Comparison of ENCODE assay signal across 29 cellular contexts in genomic region chr17:78886954-78887353, GRCh38. TPM values are rescaled to one million over a fixed set of nuclear protein-coding genes. Genes with fewer than 3 reads are reported as not detected.
DNase-seq lines count a peak whose midpoint lies in the region; ATAC-seq and TF ChIP-seq lines count a peak whose summit lies in the region.
"Had no signal": no experiment of that assay in that cellular context is flagged by ENCODE, and none has a peak within 500 bp of the region (broad histone marks: within the 10 kb centered on the region; RNA-seq: fewer than 3 reads in every experiment).

No MANE protein-coding gene starts in this region.

- no peak for TF ChIP-seq EP300 in tibial nerve (IDR thresholded peaks at IDR 0.05)
- no peak for TF ChIP-seq EP300 in suprapubic skin (IDR thresholded peaks at IDR 0.05)

- no peaks in the 10 kb centered on the region for H3K9me3 Mint-ChIP-seq in CD4-positive, alpha-beta T cell
- H3K9me3 Mint-ChIP-seq in WTC11 (no peaks in the 10 kb centered on the region), naive B cell (no peaks in the 10 kb centered on the region)
- H3K9me3 Mint-ChIP-seq: activated CD4-positive, alpha-beta T cell treated with anti-CD3 and anti-CD28 coated beads, Interleukin-2, amount 10 ng/mL, durations not matched to agents 24 days and 14 days; immature natural killer cell; memory B cell; neural crest cell had no signal

- POLR2A ChIA-PET in CD4-positive, alpha-beta T cell (lab: Charles Lee) = no interaction called here
- POLR2A ChIA-PET in WTC11 (lab: Charles Lee) = no interaction called here

- peak overlapping the region; percentile 49 for H3K27ac Mint-ChIP-seq in CD4-positive, alpha-beta T cell
- 0 out of 2 replicates have a peak overlapping the region, but pooled peaks have one; percentile 60 for H3K27ac Mint-ChIP-seq in WTC11
- H3K27ac Mint-ChIP-seq in naive B cell = peak overlapping the region in 4 of 6 donors; percentile 19 to 95 (median 67)
- H3K27ac Mint-ChIP-seq: activated CD4-positive, alpha-beta T cell treated with anti-CD3 and anti-CD28 coated beads, Interleukin-2, amount 10 ng/mL, durations not matched to agents 24 days and 14 days; activated naive CD8-positive, alpha-beta T cell had no signal

- no peaks in the 10 kb centered on the region for H3K36me3 ChIP-seq in tibial nerve
- H3K36me3 ChIP-seq in suprapubic skin = no peaks in the 10 kb centered on the region
- H3K36me3 ChIP-seq: colonic mucosa had no signal

- TF ChIP-seq POLR2A in tibial nerve (IDR thresholded peaks at IDR 0.05) (no peak), erythroblast (IDR thresholded peaks at IDR 0.05; ENCODE audit: low read length) (no peak), suprapubic skin (IDR thresholded peaks at IDR 0.05) (no peak)

- H3K4me1 Mint-ChIP-seq in CD4-positive, alpha-beta T cell (ENCODE audit: low read depth) = peaks cover 54% of the 10 kb centered on the region
- H3K4me1 Mint-ChIP-seq in WTC11 (peaks cover 19% of the 10 kb centered on the region), naive B cell (peaks cover 46 to 63% (median 52%) of the 10 kb centered on the region in 3 donors)

- no peaks in the 10 kb centered on the region for H3K27me3 ChIP-seq in CD4-positive, alpha-beta T cell (ENCODE audit: control insufficient read depth, insufficient read depth, low read length)
- H3K27me3 ChIP-seq in tibial nerve (no peaks in the 10 kb centered on the region), suprapubic skin (no peaks in the 10 kb centered on the region)
- H3K27me3 ChIP-seq: colonic mucosa, SJSA1 had no signal

- DNase-seq in CD4-positive, alpha-beta T cell = no peak
- no peak for DNase-seq in WTC11 (ENCODE audit: low spot score)
- no peak for DNase-seq in naive B cell
- DNase-seq in tibial nerve (ENCODE audit: low spot score in 2 of 2) = no peak
- DNase-seq in erythroblast (lab: John Stamatoyannopoulos, UW) = no peak
- no peak for DNase-seq in HK-2 (ENCODE audit: unreplicated experiment)
- DNase-seq in suprapubic skin (ENCODE audit: low spot score in 2 of 2) = no peak
- DNase-seq: ACHN; activated CD4-positive, alpha-beta T cell treated with anti-CD3 and anti-CD28 coated beads, Interleukin-2, amount 10 ng/mL, durations not matched to agents 24 days and 14 days; activated effector memory CD4-positive, alpha-beta T cell treated with anti-CD3 and anti-CD28 coated beads, Interleukin-2, amount 50 U/mL, for 16 hours; activated T-cell treated with anti-CD3 and anti-CD28 coated beads, Interleukin-2, amount 50 U/mL, for 1 hour; C1 segment of cervical spinal cord; colonic mucosa; effector memory CD4-positive, alpha-beta T cell; GOT3; immature natural killer cell; NCI-H1417; NCI-H2029; NCI-H510A treated with DMSO at 0.1 percent for 48 hours; psoas muscle; stimulated activated CD4-positive, alpha-beta T cell treated with anti-CD3 and anti-CD28 coated beads, Interleukin-4, amount 100 ng/mL, for 4 hours; T-helper 9 cell had no signal

- no peaks in the 10 kb centered on the region for H3K36me3 Mint-ChIP-seq in CD4-positive, alpha-beta T cell (ENCODE audit: low read depth)
- no peaks in the 10 kb centered on the region for H3K36me3 Mint-ChIP-seq in WTC11
- no peaks in the 10 kb centered on the region for H3K36me3 Mint-ChIP-seq in naive B cell
- H3K36me3 Mint-ChIP-seq: activated naive CD8-positive, alpha-beta T cell; immature natural killer cell; memory B cell had no signal

- no peak overlapping the region for H3K27ac ChIP-seq in CD4-positive, alpha-beta T cell (ENCODE audit: low read depth, low read length)
- H3K27ac ChIP-seq in tibial nerve (peak overlapping the region; percentile 88 to 99 (median 98)), suprapubic skin (no peak overlapping the region)
- H3K27ac ChIP-seq: colonic mucosa, epithelial cell of prostate, psoas muscle, SJSA1, VCaP had no signal

- WGBS in tibial nerve, 2 donors = 62 to 73% methylated on average over 12 of the region's 12 CpGs
- WGBS in suprapubic skin = 90% methylated on average over 12 of the region's 12 CpGs

- no peaks in the 10 kb centered on the region for H3K27me3 Mint-ChIP-seq in CD4-positive, alpha-beta T cell
- H3K27me3 Mint-ChIP-seq in WTC11 (ENCODE audit: low read depth) (no peaks in the 10 kb centered on the region), naive B cell (no peaks in the 10 kb centered on the region)
- H3K27me3 Mint-ChIP-seq: activated naive CD8-positive, alpha-beta T cell had no signal

- peaks cover 0 to 100% (median 82%) of the 10 kb centered on the region in 4 donors for H3K4me1 ChIP-seq in tibial nerve
- peaks cover 69% of the 10 kb centered on the region for H3K4me1 ChIP-seq in suprapubic skin

- H3K4me3 ChIP-seq in tibial nerve (no peak overlapping the region), suprapubic skin (no peak overlapping the region)
- H3K4me3 ChIP-seq: colonic mucosa, psoas muscle, SJSA1 had no signal

- no peaks in the 10 kb centered on the region for H3K9me3 ChIP-seq in CD4-positive, alpha-beta T cell (ENCODE audit: control insufficient read depth, low read length)
- no peaks in the 10 kb centered on the region for H3K9me3 ChIP-seq in tibial nerve
- H3K9me3 ChIP-seq in suprapubic skin = no peaks in the 10 kb centered on the region
- H3K9me3 ChIP-seq: colonic mucosa, psoas muscle, SJSA1 had no signal

- TF ChIP-seq CTCF in CD4-positive, alpha-beta T cell (IDR thresholded peaks at IDR 0.05) = no peak
- TF ChIP-seq CTCF in WTC11 (IDR thresholded peaks at IDR 0.05) (no peak), tibial nerve (IDR thresholded peaks at IDR 0.05) (no peak), suprapubic skin (IDR thresholded peaks at IDR 0.05) (no peak)

- intact Hi-C loops in CD4-positive, alpha-beta T cell (cut with DNase I, micrococcal nuclease) = loop anchor here in 1 of 2 experiments (5.0 kb wide), 1 partner anchor 35 kb away; no protein-coding TSS in a partner anchor

- no peak for ATAC-seq in CD4-positive, alpha-beta T cell (ENCODE audit: poor library complexity)
- ATAC-seq in WTC11 (no peak), naive B cell (ENCODE audit: low read depth in 2 of 2) (no peak)
- ATAC-seq: psoas muscle had no signal

- CTCF ChIA-PET in CD4-positive, alpha-beta T cell (lab: Charles Lee) = no interaction called here
- CTCF ChIA-PET in WTC11 (lab: Charles Lee) = interaction anchor here (1.0 kb wide), 2 partner anchors 21 to 34 kb away, joined by 3 to 6 read pairs; no protein-coding TSS in a partner anchor

- H3K4me3 Mint-ChIP-seq in CD4-positive, alpha-beta T cell = no peak overlapping the region
- H3K4me3 Mint-ChIP-seq in WTC11 = no peak overlapping the region
- peak overlapping the region in 2 of 8 donors; percentile 54 to 80 for H3K4me3 Mint-ChIP-seq in naive B cell
- H3K4me3 Mint-ChIP-seq: activated CD4-positive, alpha-beta T cell treated with anti-CD3 and anti-CD28 coated beads, Interleukin-2, amount 10 ng/mL, durations not matched to agents 24 days and 14 days; activated naive CD8-positive, alpha-beta T cell; memory B cell; neural crest cell had no signal

TF ChIP-seq in WTC11, 78 proteins besides CTCF, POLR2A, EP300 and RAD21 (continues in another document):
- TF ChIP-seq ZNF138 (CRISPR knock-in tag; conservative IDR thresholded peaks at IDR 0.05) (no peak), PREB (CRISPR knock-in tag; IDR thresholded peaks at IDR 0.05; ENCODE audit: borderline replicate concordance) (no peak), MLX (CRISPR knock-in tag; IDR thresholded peaks at IDR 0.05) (no peak), ZNF396 (CRISPR knock-in tag; IDR thresholded peaks at IDR 0.05; ENCODE audit: borderline replicate concordance) (no peak)

RNA-seq across cellular contexts. Expression of gene CEP295NL, which starts 16.0 kb away (rescaled TPM):
- total RNA-seq in CD4-positive, alpha-beta T cell = 1 to 10 TPM; 2.6 to 2.7 TPM
- total RNA-seq in WTC11 (2021) (0.61 to 0.89 TPM (median 0.89 TPM) in 3 replicates), tibial nerve (10 to 100 TPM in 2 of 4 donors, 1 to 10 TPM in 2; 6.5 to 35.1 (median 9.9) TPM), suprapubic skin (10 to 100 TPM in 1 of 4 donors, 1 to 10 TPM in 3; 2.4 to 11.1 (median 3.5) TPM)
- polyA plus RNA-seq in naive B cell (ENCODE audit: low read depth in 6 of 6) = 1 to 10 TPM in 5 of 6 donors, not detected in 1; 1.3 to 2.9 (median 1.6) TPM
- total RNA-seq: RPMI7951 had no signal
- polyA plus RNA-seq: immature natural killer cell had no signal

RNA-seq across cellular contexts. Expression of gene TIMP2, which starts 38.2 kb away (rescaled TPM):
- total RNA-seq in CD4-positive, alpha-beta T cell = 1 to 10 TPM; 6.2 to 7.0 TPM
- total RNA-seq in WTC11 (2021) = 36.9 to 39.3 TPM (median 37.1 TPM) in 3 replicates
- 1 to 10 TPM in 1 of 6 donors, under 1 TPM in 5; 0.40 to 1.1 (median 0.65) TPM for polyA plus RNA-seq in naive B cell (ENCODE audit: low read depth in 6 of 6)
- 100 to 1,000 TPM; 187 to 456 (median 339) TPM for total RNA-seq in tibial nerve
- total RNA-seq in suprapubic skin = 100 to 1,000 TPM in 1 of 4 donors, 10 to 100 TPM in 3; 48.4 to 114 (median 76.0) TPM

RNA-seq across cellular contexts. Expression of gene USP36, which starts 46.3 kb away (rescaled TPM):
- 100 to 1,000 TPM; 489 to 494 TPM for total RNA-seq in CD4-positive, alpha-beta T cell
- total RNA-seq in WTC11 (2021) = 62.0 to 74.0 TPM (median 65.8 TPM) in 3 replicates
- 10 to 100 TPM; 14.9 to 37.9 (median 24.5) TPM for polyA plus RNA-seq in naive B cell (ENCODE audit: low read depth in 6 of 6)
- 10 to 100 TPM; 50.9 to 64.9 (median 59.9) TPM for total RNA-seq in tibial nerve
- total RNA-seq in suprapubic skin = 100 to 1,000 TPM in 1 of 4 donors, 10 to 100 TPM in 3; 60.1 to 118 (median 74.4) TPM

Comparison
In these comparisons a context has a peak if more than half of its experiments do, and no peak if none do; other contexts are left out.
1. H3K27ac ChIP-seq: peak in tibial nerve (4 of 4); none in CD4-positive, alpha-beta T cell (single experiment) and suprapubic skin (single experiment).
2. Peak in every context shown above with its lines, with median percentiles within 50 percentile points of each other: H3K27ac Mint-ChIP-seq.